Comparison of ENCODE assay signal across 23 cellular contexts in the genomic region with DNA sequence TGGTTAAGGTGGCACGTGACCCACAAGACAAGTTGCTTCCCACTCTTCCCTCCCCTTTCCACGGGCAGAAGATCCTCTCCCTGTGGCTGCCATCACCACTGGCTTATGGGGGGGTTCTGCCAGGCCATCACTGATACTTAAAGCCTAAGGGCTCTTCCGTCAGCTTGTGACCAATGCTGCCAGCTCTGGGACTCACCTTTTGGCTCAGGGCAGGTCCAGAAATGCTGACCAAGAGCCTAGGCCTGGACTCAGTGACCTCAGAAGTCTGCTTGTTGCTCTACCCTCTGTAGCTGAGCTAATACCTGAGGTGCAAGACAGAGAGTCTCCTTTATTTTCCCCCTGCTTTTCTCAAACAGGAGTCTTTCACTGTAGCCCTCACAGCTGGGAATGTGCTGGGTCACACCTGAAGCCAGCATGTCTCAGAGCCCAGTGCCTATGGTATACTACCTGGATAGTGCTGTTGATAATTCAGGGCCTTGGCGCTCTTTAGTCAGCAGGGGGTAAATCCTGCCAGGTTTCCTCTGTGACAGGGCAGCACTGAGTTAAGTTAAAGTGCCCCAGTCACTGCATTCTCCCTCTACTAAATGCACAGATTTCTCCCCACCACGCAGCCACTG. TPM values are rescaled to one million over a fixed set of nuclear protein-coding genes. Genes with fewer than 3 reads are reported as not detected.
DNase-seq lines count a peak whose midpoint lies in the region; ATAC-seq and TF ChIP-seq lines count a peak whose summit lies in the region.
"Had no signal": no experiment of that assay in that cellular context is flagged by ENCODE, and none has a peak within 500 bp of the region (broad histone marks: within the 10 kb centered on the region; RNA-seq: fewer than 3 reads in every experiment).

No MANE protein-coding gene starts in this region.

- no peaks in the 10 kb centered on the region for H3K79me1 ChIP-seq in trophoblast cell (ENCODE audit: low read length)

- no peak overlapping the region for H3K4me3 ChIP-seq in trophoblast cell (ENCODE audit: low read depth, low read length)
- H3K4me3 ChIP-seq: heart right ventricle, uterus had no signal

- POLR2A ChIA-PET in RWPE1 (lab: Yijun Ruan, JAX; ENCODE audit: low non-redundant PET): no interaction called here

- peaks cover 15 to 16% of the 10 kb centered on the region in 2 experiments for H3K4me1 ChIP-seq in trophoblast cell (ENCODE audit: control insufficient read depth in 1 of 2, insufficient read depth in 2 of 2, low read length in 2 of 2)

- DNase-seq in DMS53 (lab: John Stamatoyannopoulos, UW) (peak; percentile 21), DMS53 treated with DMSO at 0.1 percent for 48 hours (lab: John Stamatoyannopoulos, UW; ENCODE audit: unreplicated experiment) (no peak), RWPE1 (ENCODE audit: low spot score) (no peak), left lobe of liver (ENCODE audit: low spot score) (no peak), trophoblast cell (peak; percentile 50 to 54), nucleus accumbens (lab: John Stamatoyannopoulos, UW) (no peak), H4 (ENCODE audit: low spot score) (no peak), posterior vena cava (ENCODE audit: low spot score) (no peak)
- DNase-seq: activated CD4-positive, alpha-beta memory T cell treated with anti-CD3 and anti-CD28 coated beads, Interleukin-2, amount 10 ng/mL, durations not matched to agents 7 days and 5 days; activated gamma-delta T cell treated with Interleukin-2 at 50 U/mL for 16 hours; activated T-cell treated with anti-CD3 and anti-CD28 coated beads for 4 hours; Caco-2; heart right ventricle; Karpas-422; kidney; NCI-H1048; NCI-H1930; NCI-H446 treated with DMSO at 0.1 percent for 48 hours; stimulated activated CD4-positive, alpha-beta T cell treated with anti-CD3 and anti-CD28 coated beads, Interleukin-4, amount 100 ng/mL, for 4 hours; substantia nigra; T1000; uterus had no signal

- peak overlapping the region; percentile 63 for H3K14ac ChIP-seq in trophoblast cell (ENCODE audit: low read length)

- peak overlapping the region; percentile 20 for H2BK120ac ChIP-seq in trophoblast cell (ENCODE audit: insufficient read depth, low read length, poor library complexity)

- ATAC-seq in left lobe of liver: peak; percentile 77

- H3K79me2 ChIP-seq in trophoblast cell (ENCODE audit: control insufficient read depth, insufficient read depth, low read length, poor library complexity): peaks cover 2% of the 10 kb centered on the region

- peak overlapping the region; percentile 2 for H2BK12ac ChIP-seq in trophoblast cell (ENCODE audit: low read length)

- WGBS in trophoblast cell (ENCODE audit: extremely low coverage, insufficient coverage, insufficient read length): no CpG with 5 or more reads among the region's 5 CpGs

- no peaks in the 10 kb centered on the region for H3K27me3 ChIP-seq in trophoblast cell (ENCODE audit: insufficient read depth, low read length)
- H3K27me3 ChIP-seq: heart right ventricle, uterus had no signal

- H2AFZ ChIP-seq in trophoblast cell (ENCODE audit: insufficient read depth, low read length, poor library complexity): no peak overlapping the region

- no peak overlapping the region for H3K4me2 ChIP-seq in trophoblast cell (ENCODE audit: low read length)

- intact Hi-C loops in posterior vena cava (cut with DNase I): no loop called here

- peak overlapping the region; percentile 51 for H3K4ac ChIP-seq in trophoblast cell (ENCODE audit: low read depth, low read length)

- no peak for TF ChIP-seq CTCF in RWPE1 (conservative IDR thresholded peaks at IDR 0.05; ENCODE audit: low read depth)

- no peak overlapping the region for H3K23ac ChIP-seq in trophoblast cell (ENCODE audit: low read length)

- no peak overlapping the region for H2AK5ac ChIP-seq in trophoblast cell (ENCODE audit: low read length)

- H4K91ac ChIP-seq in trophoblast cell (ENCODE audit: low read depth, low read length): peak overlapping the region; percentile 48

- H4K8ac ChIP-seq in trophoblast cell (ENCODE audit: low read depth, low read length): no peak overlapping the region

- no peak overlapping the region for H4K12ac ChIP-seq in trophoblast cell (ENCODE audit: low read depth, low read length)

- H3K9me3 ChIP-seq in trophoblast cell (ENCODE audit: insufficient read depth, low read depth, low read length): peaks cover 2% of the 10 kb centered on the region
- H3K9me3 ChIP-seq: Caco-2, uterus had no signal

- no peak overlapping the region for H2BK5ac ChIP-seq in trophoblast cell (ENCODE audit: low read depth, low read length, poor library complexity)

- H3K18ac ChIP-seq in trophoblast cell (ENCODE audit: low read length): peak overlapping the region; percentile 46

- peak overlapping the region; percentile 58 for H3K27ac ChIP-seq in RWPE1
- no peak overlapping the region for H3K27ac ChIP-seq in trophoblast cell (ENCODE audit: low read depth, low read length)
- H3K27ac ChIP-seq: 22Rv1, heart right ventricle, uterus had no signal

- CTCF ChIA-PET in RWPE1 (lab: Yijun Ruan, JAX): interaction anchor here (0.6 kb wide), 1 partner anchor 125 kb away, joined by 3 read pairs; no protein-coding TSS in a partner anchor

- H3K9ac ChIP-seq in trophoblast cell (ENCODE audit: low read length): no peak overlapping the region

- no peaks in the 10 kb centered on the region for H3K36me3 ChIP-seq in trophoblast cell (ENCODE audit: control insufficient read depth in 1 of 2, insufficient read depth in 2 of 2, low read length in 2 of 2)
- H3K36me3 ChIP-seq: heart right ventricle, uterus had no signal

RNA-seq across cellular contexts. Expression of a gene that starts 19.7 kb away (rescaled TPM):
- total RNA-seq in left lobe of liver (21.6 TPM), posterior vena cava (10 to 100 TPM; 24.5 to 26.7 TPM)
- 5.8 and 6.0 TPM in 2 replicates for polyA plus RNA-seq in trophoblast cell (2013)
- total RNA-seq in H4 (2014; rRNA removed; shearing (Covaris generic)): 1.4 and 2.2 TPM in 2 replicates

Comparison
In these comparisons a context has a peak if more than half of its experiments do, and no peak if none do; other contexts are left out.
1. DNase-seq: peak in DMS53 (single experiment) and trophoblast cell (2 of 2); none in DMS53 treated with DMSO at 0.1 percent for 48 hours (single experiment), RWPE1 (single experiment), left lobe of liver (single experiment), nucleus accumbens (0 of 56), H4 (single experiment) and posterior vena cava (single experiment).